Comparison of ENCODE assay signal across 26 cellular contexts in genomic region chr12:31481415-31481814, GRCh38.
"Had no signal": no experiment of that assay in that cellular context is flagged by ENCODE, and none has a peak within 500 bp of the region (broad histone marks: within the 10 kb centered on the region; RNA-seq: fewer than 3 reads in every experiment).

No MANE protein-coding gene starts in this region.

- H3K27ac Mint-ChIP-seq: activated CD8-positive, alpha-beta T cell treated with anti-CD3 and anti-CD28 coated beads for 36 hours; activated naive CD8-positive, alpha-beta T cell treated with anti-CD3 and anti-CD28 coated beads, Interleukin-2, amount 10 ng/mL, durations not matched to agents 7 days and 5 days had no signal

- H3K9me3 Mint-ChIP-seq: activated CD8-positive, alpha-beta T cell treated with anti-CD3 and anti-CD28 coated beads for 36 hours; activated naive CD8-positive, alpha-beta T cell treated with anti-CD3 and anti-CD28 coated beads, Interleukin-2, amount 10 ng/mL, durations not matched to agents 7 days and 5 days had no signal

- H3K36me3 Mint-ChIP-seq: activated naive CD8-positive, alpha-beta T cell treated with anti-CD3 and anti-CD28 coated beads, Interleukin-2, amount 10 ng/mL, durations not matched to agents 7 days and 5 days had no signal

- H3K27me3 ChIP-seq: adrenal gland, breast epithelium, Peyer's patch, SJCRH30 had no signal

- H3K4me3 ChIP-seq: adrenal gland, breast epithelium, Peyer's patch, SJCRH30 had no signal

- H3K27me3 Mint-ChIP-seq: activated CD8-positive, alpha-beta T cell treated with anti-CD3 and anti-CD28 coated beads for 36 hours had no signal

- H3K4me3 Mint-ChIP-seq: activated CD8-positive, alpha-beta T cell treated with anti-CD3 and anti-CD28 coated beads for 36 hours; activated naive CD8-positive, alpha-beta T cell treated with anti-CD3 and anti-CD28 coated beads, Interleukin-2, amount 10 ng/mL, durations not matched to agents 7 days and 5 days had no signal

- H3K4me1 ChIP-seq: breast epithelium, Peyer's patch, SJCRH30 had no signal

- ATAC-seq: activated CD4-positive, CD25-positive, alpha-beta regulatory T cell treated with anti-CD3 and anti-CD28 coated beads, Interleukin-2, amount 50 U/mL, for 24 hours; activated CD8-positive, alpha-beta T cell treated with anti-CD3 and anti-CD28 coated beads for 36 hours had no signal

- H3K9me3 ChIP-seq: adrenal gland, breast epithelium, Peyer's patch, SJCRH30, SK-N-SH had no signal

- H3K4me1 Mint-ChIP-seq: activated naive CD8-positive, alpha-beta T cell treated with anti-CD3 and anti-CD28 coated beads, Interleukin-2, amount 10 ng/mL, durations not matched to agents 7 days and 5 days had no signal

- H3K36me3 ChIP-seq: adrenal gland, breast epithelium had no signal

- DNase-seq: activated CD4-positive, alpha-beta T cell treated with anti-CD3 and anti-CD28 coated beads for 4 hours; activated CD8-positive, alpha-beta memory T cell treated with anti-CD3 and anti-CD28 coated beads, Interleukin-2, amount 50 U/mL, for 4 hours; activated CD8-positive, alpha-beta T cell treated with anti-CD3 and anti-CD28 coated beads for 36 hours; activated naive CD4-positive, alpha-beta T cell treated with anti-CD3 and anti-CD28 coated beads, Interleukin-2, amount 50 U/mL, for 16 hours; activated naive CD8-positive, alpha-beta T cell treated with anti-CD3 and anti-CD28 coated beads, Interleukin-2, amount 10 ng/mL, durations not matched to agents 7 days and 5 days; adrenal gland; anterior cingulate cortex; central memory CD4-positive, alpha-beta T cell; NCI-H1092; NCI-H1417; NCI-H1694; NCI-H2029; NCI-H2107; NCI-H2171 treated with DMSO at 0.1 percent for 48 hours; NCI-H226; NCI-H526; NCI-H82; Peyer's patch; Right ventricle myocardium superior; SJCRH30; SK-N-SH; T-helper 1 cell had no signal

- H3K27ac ChIP-seq: adrenal gland, breast epithelium, Peyer's patch, RWPE1, SJCRH30, VCaP had no signal

- H3K9ac ChIP-seq: SK-N-SH had no signal
